ENCODE assay signal across 1 cellular context in genomic region chr2:207770602-207771404, GRCh38.
TF ChIP-seq lines count a peak whose summit lies in the region.

No MANE protein-coding gene starts in this region.

TF ChIP-seq in endothelial cell of umbilical vein, 7 proteins besides CTCF, POLR2A, EP300 and RAD21 (continued from another document):
- TF ChIP-seq POLR2AphosphoS5 (IDR thresholded peaks at IDR 0.05; ENCODE audit: insufficient read depth, low read depth, low read length) (no peak), EZH2 (IDR thresholded peaks at IDR 0.05; ENCODE audit: borderline replicate concordance, low read depth, low read length, severe bottlenecking) (no peak), FOS (IDR thresholded peaks at IDR 0.05; ENCODE audit: borderline replicate concordance, insufficient read depth, low read length) (no peak)
